ENCODE assay signal across 2 cellular contexts in the genomic region with DNA sequence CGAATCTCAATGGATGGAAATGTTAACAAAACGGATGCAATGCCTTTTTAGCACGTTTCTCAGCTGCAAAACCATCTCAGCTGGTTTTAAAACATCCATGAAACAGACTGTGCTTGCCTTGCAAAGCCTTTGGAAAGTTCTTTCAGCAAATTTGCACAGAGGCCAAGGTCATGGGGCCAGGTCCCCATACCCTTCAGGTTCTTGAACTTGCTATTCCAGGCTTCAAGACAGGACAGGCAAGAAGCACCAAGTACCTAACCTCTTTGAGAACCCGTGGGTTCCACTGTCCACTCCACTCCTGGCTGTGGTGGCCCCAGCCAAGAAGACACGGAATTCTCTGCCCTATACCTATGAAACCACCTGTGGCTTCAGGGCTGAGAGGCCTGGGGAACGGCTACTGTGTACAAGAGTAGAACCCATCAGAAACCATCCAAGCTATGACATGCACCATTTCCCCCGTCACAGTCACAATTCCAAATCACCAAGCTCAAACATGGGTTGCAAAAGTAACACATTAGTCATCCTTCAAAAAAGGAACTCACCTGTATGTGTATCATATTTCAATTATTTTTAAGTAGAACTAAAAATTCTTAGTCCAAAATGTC.
TF ChIP-seq lines count a peak whose summit lies in the region.

No MANE protein-coding gene starts in this region.

TF ChIP-seq in SK-N-SH, 30 proteins besides CTCF, POLR2A, EP300 and RAD21:
- no peak for TF ChIP-seq FOSL2 (IDR thresholded peaks at IDR 0.05; ENCODE audit: borderline replicate concordance, low read depth)

TF ChIP-seq in SK-N-SH treated with all-trans-retinoic acid at 6 μM for 48 hours, 23 proteins besides CTCF, POLR2A, EP300 and RAD21:
- TF ChIP-seq ARNTL (CRISPR knock-in tag; IDR thresholded peaks at IDR 0.05; ENCODE audit: borderline replicate concordance, low read depth), result no peak
- TF ChIP-seq RARB (CRISPR knock-in tag; IDR thresholded peaks at IDR 0.05), result no peak
- no peak for TF ChIP-seq BACH2 (CRISPR knock-in tag; IDR thresholded peaks at IDR 0.05; ENCODE audit: borderline replicate concordance)
- TF ChIP-seq TCF4 (CRISPR knock-in tag; IDR thresholded peaks at IDR 0.05; ENCODE audit: borderline replicate concordance), result no peak
- TF ChIP-seq ZNF565 (CRISPR knock-in tag; conservative IDR thresholded peaks at IDR 0.05; ENCODE audit: low read depth), result no peak
- TF ChIP-seq CSDC2 (CRISPR knock-in tag; IDR thresholded peaks at IDR 0.05), result no peak
- TF ChIP-seq, protein P1, sequence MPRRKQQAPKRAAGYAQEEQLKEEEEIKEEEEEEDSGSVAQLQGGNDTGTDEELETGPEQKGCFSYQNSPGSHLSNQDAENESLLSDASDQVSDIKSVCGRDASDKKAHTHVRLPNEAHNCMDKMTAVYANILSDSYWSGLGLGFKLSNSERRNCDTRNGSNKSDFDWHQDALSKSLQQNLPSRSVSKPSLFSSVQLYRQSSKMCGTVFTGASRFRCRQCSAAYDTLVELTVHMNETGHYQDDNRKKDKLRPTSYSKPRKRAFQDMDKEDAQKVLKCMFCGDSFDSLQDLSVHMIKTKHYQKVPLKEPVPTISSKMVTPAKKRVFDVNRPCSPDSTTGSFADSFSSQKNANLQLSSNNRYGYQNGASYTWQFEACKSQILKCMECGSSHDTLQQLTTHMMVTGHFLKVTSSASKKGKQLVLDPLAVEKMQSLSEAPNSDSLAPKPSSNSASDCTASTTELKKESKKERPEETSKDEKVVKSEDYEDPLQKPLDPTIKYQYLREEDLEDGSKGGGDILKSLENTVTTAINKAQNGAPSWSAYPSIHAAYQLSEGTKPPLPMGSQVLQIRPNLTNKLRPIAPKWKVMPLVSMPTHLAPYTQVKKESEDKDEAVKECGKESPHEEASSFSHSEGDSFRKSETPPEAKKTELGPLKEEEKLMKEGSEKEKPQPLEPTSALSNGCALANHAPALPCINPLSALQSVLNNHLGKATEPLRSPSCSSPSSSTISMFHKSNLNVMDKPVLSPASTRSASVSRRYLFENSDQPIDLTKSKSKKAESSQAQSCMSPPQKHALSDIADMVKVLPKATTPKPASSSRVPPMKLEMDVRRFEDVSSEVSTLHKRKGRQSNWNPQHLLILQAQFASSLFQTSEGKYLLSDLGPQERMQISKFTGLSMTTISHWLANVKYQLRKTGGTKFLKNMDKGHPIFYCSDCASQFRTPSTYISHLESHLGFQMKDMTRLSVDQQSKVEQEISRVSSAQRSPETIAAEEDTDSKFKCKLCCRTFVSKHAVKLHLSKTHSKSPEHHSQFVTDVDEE (CRISPR knock-in tag; IDR thresholded peaks at IDR 0.05), result no peak
- no peak for TF ChIP-seq ZNF70 (CRISPR knock-in tag; IDR thresholded peaks at IDR 0.05)
- no peak for TF ChIP-seq ZNF8 (CRISPR knock-in tag; IDR thresholded peaks at IDR 0.05)
- no peak for TF ChIP-seq ZFP3 (CRISPR knock-in tag; IDR thresholded peaks at IDR 0.05)
- no peak for TF ChIP-seq ESRRG (CRISPR knock-in tag; IDR thresholded peaks at IDR 0.05)
- no peak for TF ChIP-seq TOX (CRISPR knock-in tag; IDR thresholded peaks at IDR 0.05; ENCODE audit: borderline replicate concordance)
